ENCODE assay signal across 9 cellular contexts in genomic region chr3:52128118-52128683, GRCh38. TPM values are rescaled to one million over a fixed set of nuclear protein-coding genes. Genes with fewer than 3 reads are reported as not detected.
A peak's percentile ranks its signal among the peaks of the same experiment; 100 is the strongest.
DNase-seq lines count a peak whose midpoint lies in the region; ATAC-seq and TF ChIP-seq lines count a peak whose summit lies in the region.
"Had no signal": no experiment of that assay in that cellular context is flagged by ENCODE, and none has a peak within 500 bp of the region (broad histone marks: within the 10 kb centered on the region; RNA-seq: fewer than 3 reads in every experiment).

No MANE protein-coding gene starts in this region.

- 0 out of 2 replicates have a peak, but pooled peaks cover 4% of the 10 kb centered on the region for H3F3A ChIP-seq in GM23248 (ENCODE audit: insufficient read depth)

- H3K4me1 ChIP-seq in GM23248 (ENCODE audit: insufficient read depth) (peaks cover 17% of the 10 kb centered on the region), NT2/D1 (ENCODE audit: insufficient read depth, insufficient read length) (peaks cover 5% of the 10 kb centered on the region)
- H3K4me1 ChIP-seq in naive thymus-derived CD4-positive, alpha-beta T cell (ENCODE audit: control insufficient read depth in 2 of 2, insufficient read depth in 2 of 2, low read length in 2 of 2) = no peaks in the 10 kb centered on the region

- CTCF ChIA-PET in naive thymus-derived CD4-positive, alpha-beta T cell (lab: Charles Lee) = interaction anchor here (0.8 kb wide), 1 partner anchor 17 kb away, joined by 4 read pairs; no protein-coding TSS in a partner anchor

- no peak for TF ChIP-seq CTCF in mesothelial cell of epicardium (IDR thresholded peaks at IDR 0.05; ENCODE audit: unreplicated experiment)

- H3K27me3 Mint-ChIP-seq in mesothelial cell of epicardium (ENCODE audit: low read depth) = no peaks in the 10 kb centered on the region
- no peaks in the 10 kb centered on the region for H3K27me3 Mint-ChIP-seq in naive thymus-derived CD4-positive, alpha-beta T cell

- H3K27ac ChIP-seq in GM23248 = no peak overlapping the region
- H3K27ac ChIP-seq in naive thymus-derived CD4-positive, alpha-beta T cell (ENCODE audit: low read depth, low read length) = no peak overlapping the region

- no peak overlapping the region for H2AFZ ChIP-seq in GM23248

- intact Hi-C loops in naive thymus-derived CD4-positive, alpha-beta T cell (cut with micrococcal nuclease) = no loop called here

- H3K9me3 ChIP-seq in GM23248 (ENCODE audit: low read depth) = no peaks in the 10 kb centered on the region
- H3K9me3 ChIP-seq in NT2/D1 (ENCODE audit: insufficient read depth, low read length) = 0 out of 2 replicates have a peak, but pooled peaks cover 4% of the 10 kb centered on the region
- H3K9me3 ChIP-seq in naive thymus-derived CD4-positive, alpha-beta T cell (ENCODE audit: control insufficient read depth in 2 of 3, low read length in 3 of 3) = no peaks in the 10 kb centered on the region

- no peak for ATAC-seq in HG02798 (IDR thresholded peaks at IDR 0.05; ENCODE audit: poor library complexity, unreplicated experiment)
- ATAC-seq in GM18520 (IDR thresholded peaks at IDR 0.05; ENCODE audit: unreplicated experiment) = no peak
- no peak for ATAC-seq in naive thymus-derived CD4-positive, alpha-beta T cell

- H4K20me1 ChIP-seq in GM23248 (ENCODE audit: insufficient read depth) = no peaks in the 10 kb centered on the region

- in situ Hi-C loops in GM23248 (cut with MboI) = no loop called here

- no peaks in the 10 kb centered on the region for H3K27me3 ChIP-seq in GM23248 (replicated peaks; ENCODE audit: insufficient read depth)
- H3K27me3 ChIP-seq in NT2/D1 (ENCODE audit: insufficient read depth, insufficient read length) = no peaks in the 10 kb centered on the region
- no peaks in the 10 kb centered on the region for H3K27me3 ChIP-seq in naive thymus-derived CD4-positive, alpha-beta T cell (ENCODE audit: control insufficient read depth in 2 of 2, insufficient read depth in 2 of 2, low read length in 2 of 2)

- 88 to 94% methylated on average over 7 of the region's 7 CpGs for WGBS in GM23248 (ENCODE audit: low coverage in 1 of 2, low lambda C conversion rate in 2 of 2, missing lambda C conversion rate in 2 of 2), 2 experiments

- POLR2A ChIA-PET in naive thymus-derived CD4-positive, alpha-beta T cell (lab: Charles Lee) = interaction anchor here (0.7 to 1.1 kb wide), 2 partner anchors 8 to 132 kb away, joined by 3 to 4 read pairs; partner anchors contain the start of gene RPL29

- no peak overlapping the region for H3K4me3 ChIP-seq in GM23248
- H3K4me3 ChIP-seq in NT2/D1 (ENCODE audit: insufficient read length, low read depth) = no peak overlapping the region
- H3K4me3 ChIP-seq in naive thymus-derived CD4-positive, alpha-beta T cell (ENCODE audit: low read length) = no peak overlapping the region

- H3K9me2 ChIP-seq in GM23248 (ENCODE audit: insufficient read depth) = no peaks in the 10 kb centered on the region

- H3K9me3 Mint-ChIP-seq in mesothelial cell of epicardium = no peaks in the 10 kb centered on the region
- H3K9me3 Mint-ChIP-seq in naive thymus-derived CD4-positive, alpha-beta T cell = no peaks in the 10 kb centered on the region

- DNase-seq in GM23248 (peak; percentile 59), NT2/D1 (ENCODE audit: low read depth, low spot score) (peak; percentile 13), dermis microvascular lymphatic vessel endothelial cell (ENCODE audit: low read depth in 2 of 2) (peak; percentile 57 to 83), mesothelial cell of epicardium (ENCODE audit: low spot score in 2 of 2, unreplicated experiment in 2 of 2) (no peak), NCI-H1694 treated with DMSO at 0.1 percent for 48 hours (lab: John Stamatoyannopoulos, UW) (no peak)
- DNase-seq in naive thymus-derived CD4-positive, alpha-beta T cell = no peak
- DNase-seq: stimulated activated CD4-positive, alpha-beta T cell treated with anti-CD3 and anti-CD28 coated beads, Interleukin-4, amount 100 ng/mL, for 1 hour had no signal

- no peak overlapping the region for H3K9ac ChIP-seq in GM23248
- no peak overlapping the region for H3K9ac ChIP-seq in NT2/D1 (ENCODE audit: insufficient read length, low read depth)

- H3K79me2 ChIP-seq in GM23248 (ENCODE audit: insufficient read depth) = no peaks in the 10 kb centered on the region

- no peaks in the 10 kb centered on the region for H3K36me3 ChIP-seq in GM23248 (ENCODE audit: low read depth)
- peaks cover 67% of the 10 kb centered on the region for H3K36me3 ChIP-seq in NT2/D1 (ENCODE audit: insufficient read depth, insufficient read length, low read length)
- no peaks in the 10 kb centered on the region for H3K36me3 ChIP-seq in naive thymus-derived CD4-positive, alpha-beta T cell (ENCODE audit: control insufficient read depth in 2 of 3, insufficient read depth in 3 of 3, low read length in 3 of 3)

- H3K27ac Mint-ChIP-seq in mesothelial cell of epicardium = peak overlapping the region; percentile 87
- peak overlapping the region in 1 of 9 donors; percentile 45 for H3K27ac Mint-ChIP-seq in naive thymus-derived CD4-positive, alpha-beta T cell

- H3K4me1 Mint-ChIP-seq in mesothelial cell of epicardium = peaks cover 8% of the 10 kb centered on the region
- peaks cover 0 to 5% (median 0%) of the 10 kb centered on the region in 7 donors for H3K4me1 Mint-ChIP-seq in naive thymus-derived CD4-positive, alpha-beta T cell

- H3K36me3 Mint-ChIP-seq in mesothelial cell of epicardium = no peaks in the 10 kb centered on the region
- H3K36me3 Mint-ChIP-seq in naive thymus-derived CD4-positive, alpha-beta T cell = peaks cover 0 to 2% (median 0%) of the 10 kb centered on the region in 5 donors

- H3K4me2 ChIP-seq in GM23248 (ENCODE audit: unreplicated experiment) = no peak overlapping the region

- H3K4me3 Mint-ChIP-seq in mesothelial cell of epicardium = no peak overlapping the region
- no peak overlapping the region for H3K4me3 Mint-ChIP-seq in naive thymus-derived CD4-positive, alpha-beta T cell

RNA-seq across cellular contexts. Expression of gene POC1A, which starts 26.0 kb away (rescaled TPM):
- 2.3 and 5.2 TPM in 2 replicates for total RNA-seq in GM23248 (2014; rRNA removed; shearing (Covaris generic))
- polyA plus RNA-seq in GM23248 (2016; fragmentation: Nextera tagmentation; extraction: Ambion mirVana) = 11.0 and 11.8 TPM in 2 replicates
- total RNA-seq in dermis microvascular lymphatic vessel endothelial cell (6.4 and 12.5 TPM in 2 replicates), mesothelial cell of epicardium (7.9 to 9.4 TPM (median 8.7 TPM) in 3 replicates)
- total RNA-seq in naive thymus-derived CD4-positive, alpha-beta T cell = 10 to 100 TPM in 1 of 5 experiments, 1 to 10 TPM in 2, under 1 TPM in 2; 0.58 to 19.7 (median 1.2) TPM
- 1 to 10 TPM; 1.8 to 2.5 TPM for polyA plus RNA-seq in naive thymus-derived CD4-positive, alpha-beta T cell

Comparison
In these comparisons a context has a peak if more than half of its experiments do, and no peak if none do; other contexts are left out.
1. DNase-seq: peak in GM23248 (single experiment), NT2/D1 (single experiment) and dermis microvascular lymphatic vessel endothelial cell (2 of 2); none in mesothelial cell of epicardium (0 of 2), naive thymus-derived CD4-positive, alpha-beta T cell (0 of 9) and NCI-H1694 treated with DMSO at 0.1 percent for 48 hours (single experiment).